Comparison of ENCODE assay signal across 37 cellular contexts in the genomic region with DNA sequence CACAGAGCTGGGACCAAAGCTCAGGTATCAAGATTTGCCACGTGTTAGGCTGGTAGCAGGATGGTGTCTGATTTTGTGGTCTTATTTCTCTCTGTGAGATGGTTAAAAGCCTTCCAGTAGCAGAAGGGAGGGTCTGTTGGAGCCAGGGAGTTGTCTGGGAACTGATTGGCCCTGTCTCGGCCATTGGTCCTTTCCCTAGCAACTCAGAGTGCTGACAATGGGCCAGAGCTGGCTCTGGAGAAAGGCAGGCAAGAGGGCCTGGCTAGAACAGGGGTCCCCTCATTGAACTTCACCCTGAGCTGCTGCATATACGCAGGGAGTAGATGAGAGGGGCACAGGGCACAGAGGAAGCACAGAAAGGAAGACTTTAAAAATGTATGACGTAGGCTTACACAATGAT.
"Had no signal": no experiment of that assay in that cellular context is flagged by ENCODE, and none has a peak within 500 bp of the region (broad histone marks: within the 10 kb centered on the region; RNA-seq: fewer than 3 reads in every experiment).

No MANE protein-coding gene starts in this region.

- H3K27me3 ChIP-seq: esophagus squamous epithelium, gastroesophageal sphincter, heart right ventricle had no signal

- H3K36me3 ChIP-seq: brain microvascular endothelial cell, esophagus squamous epithelium, WERI-Rb-1 had no signal

- H3K4me3 Mint-ChIP-seq: activated CD4-positive, alpha-beta memory T cell treated with anti-CD3 and anti-CD28 coated beads for 36 hours; activated CD4-positive, alpha-beta T cell treated with anti-CD3 and anti-CD28 coated beads for 36 hours; activated CD4-positive, alpha-beta T cell treated with anti-CD3 and anti-CD28 coated beads, Interleukin-2, amount 10 ng/mL, durations not matched to agents 24 days and 14 days; activated CD8-positive, alpha-beta memory T cell treated with anti-CD3 and anti-CD28 coated beads, Interleukin-2, amount 10 ng/mL, durations not matched to agents 7 days and 5 days; activated CD8-positive, alpha-beta T cell treated with anti-CD3 and anti-CD28 coated beads, Interleukin-2, amount 10 ng/mL, durations not matched to agents 7 days and 5 days; activated naive CD4-positive, alpha-beta T cell treated with anti-CD3 and anti-CD28 coated beads for 36 hours; activated naive CD4-positive, alpha-beta T cell treated with anti-CD3 and anti-CD28 coated beads, Interleukin-2, amount 50 U/mL, for 24 hours; activated naive CD8-positive, alpha-beta T cell treated with anti-CD3 and anti-CD28 coated beads, Interleukin-2, amount 10 ng/mL, durations not matched to agents 7 days and 5 days; activated T-helper 1 cell treated with anti-CD3 and anti-CD28 coated beads, Interleukin-12 subunit alpha, Interleukin-12 subunit beta, Interleukin-2, Interleukin-4 antibody, amounts not matched to agents 30 ng/mL and 10 ng/mL and 1 ng/mL, durations not matched to agents 14 hours and 24 hours and 36 hours; effector memory CD8-positive, alpha-beta T cell; T-helper 17 cell; T-helper 2 cell treated with Interferon-gamma antibody and Interleukin-4, amounts not matched to agents 5 μg/mL and 100 μg/mL, for 36 hours had no signal

- H3K9me3 ChIP-seq: esophagus squamous epithelium, gastroesophageal sphincter, heart right ventricle had no signal

- H3K27ac Mint-ChIP-seq: activated CD4-positive, alpha-beta memory T cell treated with anti-CD3 and anti-CD28 coated beads for 36 hours; activated CD4-positive, alpha-beta T cell treated with anti-CD3 and anti-CD28 coated beads for 36 hours; activated CD4-positive, alpha-beta T cell treated with anti-CD3 and anti-CD28 coated beads, Interleukin-2, amount 10 ng/mL, durations not matched to agents 24 days and 14 days; activated CD8-positive, alpha-beta memory T cell treated with anti-CD3 and anti-CD28 coated beads, Interleukin-2, amount 10 ng/mL, durations not matched to agents 7 days and 5 days; activated CD8-positive, alpha-beta T cell treated with anti-CD3 and anti-CD28 coated beads, Interleukin-2, amount 10 ng/mL, durations not matched to agents 7 days and 5 days; activated naive CD4-positive, alpha-beta T cell treated with anti-CD3 and anti-CD28 coated beads for 36 hours; activated naive CD4-positive, alpha-beta T cell treated with anti-CD3 and anti-CD28 coated beads, Interleukin-2, amount 50 U/mL, for 24 hours; activated T-helper 1 cell treated with anti-CD3 and anti-CD28 coated beads, Interleukin-12 subunit alpha, Interleukin-12 subunit beta, Interleukin-2, Interleukin-4 antibody, amounts not matched to agents 30 ng/mL and 10 ng/mL and 1 ng/mL, durations not matched to agents 14 hours and 24 hours and 36 hours; activated T-helper 2 cell treated with anti-CD3 and anti-CD28 coated beads, Interferon-gamma antibody, Interleukin-2, Interleukin-4, amounts not matched to agents 10 μg/mL and 5 μg/mL and 100 μg/mL, durations not matched to agents 14 hours and 24 hours and 36 hours; effector memory CD8-positive, alpha-beta T cell; T-helper 17 cell; T-helper 2 cell treated with Interferon-gamma antibody and Interleukin-4, amounts not matched to agents 5 μg/mL and 100 μg/mL, for 36 hours had no signal

- H3K36me3 Mint-ChIP-seq: activated CD4-positive, alpha-beta memory T cell treated with anti-CD3 and anti-CD28 coated beads for 36 hours; activated CD8-positive, alpha-beta memory T cell treated with anti-CD3 and anti-CD28 coated beads, Interleukin-2, amount 10 ng/mL, durations not matched to agents 7 days and 5 days; activated naive CD4-positive, alpha-beta T cell treated with anti-CD3 and anti-CD28 coated beads, Interleukin-2, amount 50 U/mL, for 24 hours; activated naive CD8-positive, alpha-beta T cell treated with anti-CD3 and anti-CD28 coated beads, Interleukin-2, amount 10 ng/mL, durations not matched to agents 7 days and 5 days had no signal

- DNase-seq: activated CD4-positive, alpha-beta memory T cell treated with anti-CD3 and anti-CD28 coated beads for 36 hours; activated CD4-positive, alpha-beta T cell treated with anti-CD3 and anti-CD28 coated beads for 36 hours; activated CD4-positive, alpha-beta T cell treated with anti-CD3 and anti-CD28 coated beads, Interleukin-2, amount 10 ng/mL, durations not matched to agents 24 days and 14 days; activated CD4-positive, CD25-positive, alpha-beta regulatory T cell; activated CD4-positive, CD25-positive, alpha-beta regulatory T cell treated with anti-CD3 and anti-CD28 coated beads, Interleukin-2, amount 50 U/mL, for 72 hours; activated CD8-positive, alpha-beta memory T cell treated with anti-CD3 and anti-CD28 coated beads, Interleukin-2, amount 10 ng/mL, durations not matched to agents 7 days and 5 days; activated CD8-positive, alpha-beta memory T cell treated with anti-CD3 and anti-CD28 coated beads, Interleukin-2, amount 50 U/mL, for 4 hours; activated CD8-positive, alpha-beta T cell treated with anti-CD3 and anti-CD28 coated beads, Interleukin-2, amount 10 ng/mL, durations not matched to agents 7 days and 5 days; activated effector memory CD4-positive, alpha-beta T cell treated with anti-CD3 and anti-CD28 coated beads, Interleukin-2, amount 50 U/mL, for 16 hours; activated naive CD4-positive, alpha-beta T cell treated with anti-CD3 and anti-CD28 coated beads for 36 hours; activated naive CD8-positive, alpha-beta T cell treated with anti-CD3 and anti-CD28 coated beads, Interleukin-2, amount 10 ng/mL, durations not matched to agents 7 days and 5 days; activated T-cell treated with anti-CD3 and anti-CD28 coated beads, Interleukin-2, amount 50 U/mL, for 1 hour; activated T-cell treated with anti-CD3 and anti-CD28 coated beads, Interleukin-2, amount 50 U/mL, for 48 hours; amniotic stem cell; anterior cingulate cortex; brain microvascular endothelial cell; cortex of kidney; dermis blood vessel endothelial cell; effector CD4-positive, alpha-beta T cell; effector memory CD8-positive, alpha-beta T cell; esophagus squamous epithelium; foreskin melanocyte; heart right ventricle; T-helper 1 cell; T-helper 17 cell; T1000; WERI-Rb-1 had no signal

- H3K4me3 ChIP-seq: esophagus squamous epithelium, gastroesophageal sphincter, heart right ventricle had no signal

- H3K9me3 Mint-ChIP-seq: activated CD4-positive, alpha-beta memory T cell treated with anti-CD3 and anti-CD28 coated beads for 36 hours; activated CD4-positive, alpha-beta T cell treated with anti-CD3 and anti-CD28 coated beads, Interleukin-2, amount 10 ng/mL, durations not matched to agents 24 days and 14 days; activated naive CD4-positive, alpha-beta T cell treated with anti-CD3 and anti-CD28 coated beads for 36 hours; activated naive CD4-positive, alpha-beta T cell treated with anti-CD3 and anti-CD28 coated beads, Interleukin-2, amount 50 U/mL, for 24 hours; activated naive CD8-positive, alpha-beta T cell treated with anti-CD3 and anti-CD28 coated beads, Interleukin-2, amount 10 ng/mL, durations not matched to agents 7 days and 5 days; activated T-helper 1 cell treated with anti-CD3 and anti-CD28 coated beads, Interleukin-12 subunit alpha, Interleukin-12 subunit beta, Interleukin-2, Interleukin-4 antibody, amounts not matched to agents 30 ng/mL and 10 ng/mL and 1 ng/mL, durations not matched to agents 14 hours and 24 hours and 36 hours; activated T-helper 2 cell treated with anti-CD3 and anti-CD28 coated beads, Interferon-gamma antibody, Interleukin-2, Interleukin-4, amounts not matched to agents 10 μg/mL and 5 μg/mL and 100 μg/mL, durations not matched to agents 14 hours and 24 hours and 36 hours; effector memory CD8-positive, alpha-beta T cell; T-helper 2 cell treated with Interferon-gamma antibody and Interleukin-4, amounts not matched to agents 5 μg/mL and 100 μg/mL, for 36 hours had no signal

- FAIRE-seq: astrocyte, colon, endometrium, endothelial cell of umbilical vein had no signal

- ATAC-seq: activated CD4-positive, alpha-beta T cell treated with anti-CD3 and anti-CD28 coated beads for 36 hours; activated CD8-positive, alpha-beta T cell treated with anti-CD3 and anti-CD28 coated beads, Interleukin-2, amount 10 ng/mL, durations not matched to agents 7 days and 5 days; effector memory CD8-positive, alpha-beta T cell; gastroesophageal sphincter; T-helper 17 cell had no signal

- H3K4me1 Mint-ChIP-seq: activated CD4-positive, alpha-beta T cell treated with anti-CD3 and anti-CD28 coated beads for 36 hours; activated CD4-positive, alpha-beta T cell treated with anti-CD3 and anti-CD28 coated beads, Interleukin-2, amount 10 ng/mL, durations not matched to agents 24 days and 14 days; activated naive CD4-positive, alpha-beta T cell treated with anti-CD3 and anti-CD28 coated beads, Interleukin-2, amount 50 U/mL, for 24 hours had no signal

- H3K27ac ChIP-seq: brain microvascular endothelial cell, epithelial cell of prostate, esophagus squamous epithelium, gastroesophageal sphincter, heart right ventricle, WERI-Rb-1 had no signal
